16 cellular contexts compared by ENCODE assay signal in genomic region chr9:99680191-99680590, GRCh38.
DNase-seq lines count a peak whose midpoint lies in the region; ATAC-seq, FAIRE-seq and TF ChIP-seq lines count a peak whose summit lies in the region.
"Had no signal": no experiment of that assay in that cellular context is flagged by ENCODE, and none has a peak within 500 bp of the region (broad histone marks: within the 10 kb centered on the region; RNA-seq: fewer than 3 reads in every experiment).

No MANE protein-coding gene starts in this region.

- peaks cover 10% of the 10 kb centered on the region for H3K9me3 ChIP-seq in adipocyte (ENCODE audit: control insufficient read depth, low read length)

- peaks cover 7% of the 10 kb centered on the region for H3K27me3 Mint-ChIP-seq in activated CD4-positive, alpha-beta T cell treated with anti-CD3 and anti-CD28 coated beads, Interleukin-2, amount 10 ng/mL, durations not matched to agents 24 days and 14 days
- H3K27me3 Mint-ChIP-seq: activated naive CD8-positive, alpha-beta T cell treated with anti-CD3 and anti-CD28 coated beads for 36 hours had no signal

- peak; percentile 7 for DNase-seq in activated CD4-positive, alpha-beta T cell treated with anti-CD3 and anti-CD28 coated beads, Interleukin-2, amount 10 ng/mL, durations not matched to agents 24 days and 14 days
- DNase-seq in activated CD4-positive, alpha-beta T cell treated with anti-CD3 and anti-CD28 coated beads, Interleukin-2, amount 50 U/mL, for 1 hour, result no peak
- DNase-seq in adipocyte (ENCODE audit: low read depth), result peak; percentile 67
- peak; percentile 50 to 64 for DNase-seq in foreskin fibroblast
- no peak for DNase-seq in mesenteric fat pad (ENCODE audit: low spot score)
- no peak for DNase-seq in GM12891 (ENCODE audit: insufficient read length, low spot score)
- DNase-seq: activated CD4-positive, alpha-beta T cell treated with anti-CD3 and anti-CD28 coated beads, Interleukin-2, amount 10 ng/mL, durations not matched to agents 7 days and 5 days; activated naive CD8-positive, alpha-beta T cell treated with anti-CD3 and anti-CD28 coated beads for 36 hours; left ventricle myocardium superior; naive thymus-derived CD4-positive, alpha-beta T cell; SJCRH30 had no signal

- ATAC-seq in HG03342 (IDR thresholded peaks at IDR 0.05; ENCODE audit: unreplicated experiment) (no peak), GM19397 (IDR thresholded peaks at IDR 0.05; ENCODE audit: unreplicated experiment) (no peak)
- ATAC-seq: left ventricle myocardium superior; naive thymus-derived CD4-positive, alpha-beta T cell had no signal

- no peaks in the 10 kb centered on the region for H3K36me3 ChIP-seq in adipocyte (ENCODE audit: control insufficient read depth, insufficient read depth, low read length, severe bottlenecking)
- H3K36me3 ChIP-seq: SJCRH30 had no signal

- no peak overlapping the region for H3K27ac Mint-ChIP-seq in activated CD4-positive, alpha-beta T cell treated with anti-CD3 and anti-CD28 coated beads, Interleukin-2, amount 10 ng/mL, durations not matched to agents 24 days and 14 days
- H3K27ac Mint-ChIP-seq: activated CD4-positive, alpha-beta T cell treated with anti-CD3 and anti-CD28 coated beads, Interleukin-2, amount 10 ng/mL, durations not matched to agents 7 days and 5 days; activated naive CD8-positive, alpha-beta T cell treated with anti-CD3 and anti-CD28 coated beads for 36 hours; naive thymus-derived CD4-positive, alpha-beta T cell; T-helper 2 cell treated with Interferon-gamma antibody and Interleukin-4, amounts not matched to agents 5 μg/mL and 100 μg/mL, for 36 hours had no signal

- FAIRE-seq in GM12891 (lab: Jason Lieb, UNC), result no peak
- FAIRE-seq: A204.1, HTR-8/SVneo had no signal

- no peaks in the 10 kb centered on the region for H3K4me1 ChIP-seq in adipocyte (ENCODE audit: control insufficient read depth, insufficient read depth, low read length)
- H3K4me1 ChIP-seq: SJCRH30 had no signal

- intact Hi-C loops in activated CD4-positive, alpha-beta T cell treated with anti-CD3 and anti-CD28 coated beads, Interleukin-2, amount 10 ng/mL, durations not matched to agents 24 days and 14 days (cut with micrococcal nuclease), result no loop called here

- H3K4me3 ChIP-seq in adipocyte (ENCODE audit: low read length) (no peak overlapping the region), foreskin fibroblast (ENCODE audit: low read depth in 1 of 2, low read length in 2 of 2) (no peak overlapping the region)
- H3K4me3 ChIP-seq: SJCRH30 had no signal

- H3K27me3 ChIP-seq in adipocyte (replicated peaks; ENCODE audit: control insufficient read depth, insufficient read depth, low read length), result no peaks in the 10 kb centered on the region
- H3K27me3 ChIP-seq: SJCRH30 had no signal

- no peak overlapping the region for H3K4me3 Mint-ChIP-seq in activated CD4-positive, alpha-beta T cell treated with anti-CD3 and anti-CD28 coated beads, Interleukin-2, amount 10 ng/mL, durations not matched to agents 24 days and 14 days
- H3K4me3 Mint-ChIP-seq: activated CD4-positive, alpha-beta T cell treated with anti-CD3 and anti-CD28 coated beads, Interleukin-2, amount 10 ng/mL, durations not matched to agents 7 days and 5 days; activated naive CD8-positive, alpha-beta T cell treated with anti-CD3 and anti-CD28 coated beads for 36 hours; naive thymus-derived CD4-positive, alpha-beta T cell; T-helper 2 cell treated with Interferon-gamma antibody and Interleukin-4, amounts not matched to agents 5 μg/mL and 100 μg/mL, for 36 hours had no signal

- peaks cover 18% of the 10 kb centered on the region for H3K9me3 Mint-ChIP-seq in activated CD4-positive, alpha-beta T cell treated with anti-CD3 and anti-CD28 coated beads, Interleukin-2, amount 10 ng/mL, durations not matched to agents 24 days and 14 days

- no peak overlapping the region for H3K9ac ChIP-seq in adipocyte (ENCODE audit: low read length)

- H3K36me3 Mint-ChIP-seq in activated CD4-positive, alpha-beta T cell treated with anti-CD3 and anti-CD28 coated beads, Interleukin-2, amount 10 ng/mL, durations not matched to agents 24 days and 14 days (ENCODE audit: low read depth), result no peaks in the 10 kb centered on the region

- TF ChIP-seq CTCF in foreskin fibroblast (IDR thresholded peaks at IDR 0.05; ENCODE audit: low read depth, low read length), result no peak

- no peak for TF ChIP-seq POLR2A in GM12891 (IDR thresholded peaks at IDR 0.05; ENCODE audit: low read depth, low read length)

- H3K4me1 Mint-ChIP-seq in activated CD4-positive, alpha-beta T cell treated with anti-CD3 and anti-CD28 coated beads, Interleukin-2, amount 10 ng/mL, durations not matched to agents 24 days and 14 days, result no peaks in the 10 kb centered on the region
- H3K4me1 Mint-ChIP-seq: activated CD4-positive, alpha-beta T cell treated with anti-CD3 and anti-CD28 coated beads, Interleukin-2, amount 10 ng/mL, durations not matched to agents 7 days and 5 days; activated naive CD8-positive, alpha-beta T cell treated with anti-CD3 and anti-CD28 coated beads for 36 hours had no signal

TF ChIP-seq in GM12891, 5 proteins besides CTCF, POLR2A, EP300 and RAD21:
- TF ChIP-seq SPI1 (IDR thresholded peaks at IDR 0.05; ENCODE audit: low read depth, low read length), result no peak
- no peak for TF ChIP-seq POU2F2 (IDR thresholded peaks at IDR 0.05; ENCODE audit: low read depth, low read length)
- no peak for TF ChIP-seq POLR2AphosphoS5 (IDR thresholded peaks at IDR 0.05; ENCODE audit: low read depth, low read length)
- TF ChIP-seq TAF1 (IDR thresholded peaks at IDR 0.05; ENCODE audit: low read depth, low read length), result no peak
- TF ChIP-seq PAX5 (IDR thresholded peaks at IDR 0.05; ENCODE audit: insufficient read depth, low read length, severe bottlenecking), result no peak

Comparison
In these comparisons a context has a peak if more than half of its experiments do, and no peak if none do; other contexts are left out.
1. DNase-seq: peak in activated CD4-positive, alpha-beta T cell treated with anti-CD3 and anti-CD28 coated beads, Interleukin-2, amount 10 ng/mL, durations not matched to agents 24 days and 14 days (single experiment), adipocyte (single experiment) and foreskin fibroblast (2 of 2); none in activated CD4-positive, alpha-beta T cell treated with anti-CD3 and anti-CD28 coated beads, Interleukin-2, amount 50 U/mL, for 1 hour (single experiment), mesenteric fat pad (single experiment) and GM12891 (single experiment).